ENCODE assay signal across 8 cellular contexts in genomic region chr13:101626925-101627555, GRCh38.
DNase-seq lines count a peak whose midpoint lies in the region; ATAC-seq and TF ChIP-seq lines count a peak whose summit lies in the region.

No MANE protein-coding gene starts in this region.

- H3K4me1 Mint-ChIP-seq in activated CD4-positive, alpha-beta T cell treated with anti-CD3 and anti-CD28 coated beads, Interleukin-2, amount 10 ng/mL, durations not matched to agents 24 days and 14 days: peaks cover 18% of the 10 kb centered on the region

- in situ Hi-C loops in gastrocnemius medialis (cut with MboI; ENCODE audit: low sequenced_read_pairs in 4 of 4): no loop called here

- H3K4me3 Mint-ChIP-seq in activated CD4-positive, alpha-beta T cell treated with anti-CD3 and anti-CD28 coated beads, Interleukin-2, amount 10 ng/mL, durations not matched to agents 24 days and 14 days: peak overlapping the region; percentile 14

- no peaks in the 10 kb centered on the region for H3K36me3 Mint-ChIP-seq in activated CD4-positive, alpha-beta T cell treated with anti-CD3 and anti-CD28 coated beads, Interleukin-2, amount 10 ng/mL, durations not matched to agents 24 days and 14 days (ENCODE audit: low read depth)

- H3K27me3 ChIP-seq in OCI-LY3 (ENCODE audit: low read depth, low read length) (peaks cover 63% of the 10 kb centered on the region), duodenal mucosa (ENCODE audit: control insufficient read depth in 1 of 2, insufficient read depth in 2 of 2, low read length in 2 of 2) (no peaks in the 10 kb centered on the region), gastrocnemius medialis (no peaks in the 10 kb centered on the region)

- peak overlapping the region; percentile 62 for H3K4me3 ChIP-seq in OCI-LY3 (ENCODE audit: low read length)
- peak overlapping the region; percentile 30 to 52 for H3K4me3 ChIP-seq in duodenal mucosa (ENCODE audit: low read depth in 1 of 2, low read length in 2 of 2)
- H3K4me3 ChIP-seq in gastrocnemius medialis: peak overlapping the region; percentile 11 to 29 (median 22)

- no peaks in the 10 kb centered on the region for H3K9me3 Mint-ChIP-seq in activated CD4-positive, alpha-beta T cell treated with anti-CD3 and anti-CD28 coated beads, Interleukin-2, amount 10 ng/mL, durations not matched to agents 24 days and 14 days

- peak overlapping the region; percentile 22; the same call in 1 of the 2 replicates for H3K27ac ChIP-seq in OCI-LY3 (ENCODE audit: low read length)
- H3K27ac ChIP-seq in duodenal mucosa (ENCODE audit: low read depth, low read length): no peak overlapping the region
- H3K27ac ChIP-seq in gastrocnemius medialis: peak overlapping the region in 1 of 4 donors; percentile 25

- peaks cover 3% of the 10 kb centered on the region; the same call in 1 of the 2 replicates for H4K20me1 ChIP-seq in OCI-LY3 (ENCODE audit: insufficient read depth, low read length)

- H3K79me2 ChIP-seq in OCI-LY3 (ENCODE audit: low read length): no peaks in the 10 kb centered on the region

- H3K9me3 ChIP-seq in OCI-LY3 (ENCODE audit: insufficient read depth, low read length) (no peaks in the 10 kb centered on the region), duodenal mucosa (ENCODE audit: control insufficient read depth in 1 of 2, low read length in 2 of 2) (no peaks in the 10 kb centered on the region), gastrocnemius medialis (no peaks in the 10 kb centered on the region)

- H3K36me3 ChIP-seq in OCI-LY3 (replicated peaks; ENCODE audit: low read depth, low read length): no peaks in the 10 kb centered on the region
- no peaks in the 10 kb centered on the region for H3K36me3 ChIP-seq in duodenal mucosa (ENCODE audit: control insufficient read depth in 1 of 2, insufficient read depth in 2 of 2, low read length in 2 of 2)
- no peaks in the 10 kb centered on the region for H3K36me3 ChIP-seq in gastrocnemius medialis

- H3K9ac ChIP-seq in OCI-LY3 (ENCODE audit: low read length) (no peak overlapping the region), duodenal mucosa (ENCODE audit: low read depth in 1 of 2, low read length in 2 of 2) (no peak overlapping the region)

- peaks cover 37% of the 10 kb centered on the region for H3K4me1 ChIP-seq in OCI-LY3 (ENCODE audit: low read length)
- H3K4me1 ChIP-seq in duodenal mucosa (ENCODE audit: control insufficient read depth in 1 of 2, insufficient read depth in 2 of 2, low read length in 2 of 2): no peaks in the 10 kb centered on the region
- H3K4me1 ChIP-seq in gastrocnemius medialis: no peaks in the 10 kb centered on the region

- intact Hi-C loops in activated CD4-positive, alpha-beta T cell treated with anti-CD3 and anti-CD28 coated beads, Interleukin-2, amount 10 ng/mL, durations not matched to agents 24 days and 14 days (cut with micrococcal nuclease): loop anchor here (1.0 to 10.0 kb wide), 5 partner anchors 102 to 1970 kb away; no protein-coding TSS in a partner anchor
- intact Hi-C loops in gastrocnemius medialis (cut with DNase I; ENCODE audit: low total_unique reads): no loop called here

- TF ChIP-seq POLR2A in gastrocnemius medialis (IDR thresholded peaks at IDR 0.05): no peak

- ATAC-seq in HG02642 (IDR thresholded peaks at IDR 0.05; ENCODE audit: poor library complexity, unreplicated experiment) (peak; percentile 88), gastrocnemius medialis (peak in 1 of 2 donors; percentile 36)

- peak overlapping the region; percentile 73 for H3K4me2 ChIP-seq in OCI-LY3 (ENCODE audit: low read length)

- peak; percentile 75 for DNase-seq in activated CD4-positive, alpha-beta T cell treated with anti-CD3 and anti-CD28 coated beads, Interleukin-2, amount 10 ng/mL, durations not matched to agents 24 days and 14 days
- DNase-seq in activated CD4-positive, alpha-beta T cell treated with anti-CD3 and anti-CD28 coated beads, Interleukin-2, amount 50 U/mL, for 1 hour: no peak
- DNase-seq in gastrocnemius medialis (no peak), iPS-NIHi11 (ENCODE audit: low spot score) (no peak), NCI-H1436 (lab: John Stamatoyannopoulos, UW) (no peak)

- peaks cover 21% of the 10 kb centered on the region for H3K27me3 Mint-ChIP-seq in activated CD4-positive, alpha-beta T cell treated with anti-CD3 and anti-CD28 coated beads, Interleukin-2, amount 10 ng/mL, durations not matched to agents 24 days and 14 days

- TF ChIP-seq CTCF in OCI-LY3 (IDR thresholded peaks at IDR 0.05; ENCODE audit: low read depth, low read length): no peak
- no peak for TF ChIP-seq CTCF in gastrocnemius medialis (IDR thresholded peaks at IDR 0.05 in 4 of 5, conservative IDR thresholded peaks at IDR 0.05 in 1 of 5)

- H2AFZ ChIP-seq in OCI-LY3 (ENCODE audit: low read depth, low read length): no peak overlapping the region

- peak overlapping the region; percentile 25 for H3K27ac Mint-ChIP-seq in activated CD4-positive, alpha-beta T cell treated with anti-CD3 and anti-CD28 coated beads, Interleukin-2, amount 10 ng/mL, durations not matched to agents 24 days and 14 days
